1 cellular context compared by ENCODE assay signal in genomic region chr20:53801609-53802370, GRCh38.
TF ChIP-seq lines count a peak whose summit lies in the region.

No MANE protein-coding gene starts in this region.

TF ChIP-seq in GM23338, 12 proteins besides CTCF, POLR2A, EP300 and RAD21 (continued from another document):
- no peak for TF ChIP-seq ZNF462 (CRISPR knock-in tag; IDR thresholded peaks at IDR 0.05)
- TF ChIP-seq EZH2phosphoT487 (IDR thresholded peaks at IDR 0.05; ENCODE audit: unreplicated experiment), result no peak
- no peak for TF ChIP-seq STAT1 (IDR thresholded peaks at IDR 0.05; ENCODE audit: unreplicated experiment)
- TF ChIP-seq NANOG (IDR thresholded peaks at IDR 0.05; ENCODE audit: borderline replicate concordance), result no peak
- TF ChIP-seq ETS1 (IDR thresholded peaks at IDR 0.05), result no peak
- no peak for TF ChIP-seq ZNF331 (CRISPR knock-in tag; IDR thresholded peaks at IDR 0.05; ENCODE audit: low read depth)
